11 cellular contexts compared by ENCODE assay signal in the genomic region with DNA sequence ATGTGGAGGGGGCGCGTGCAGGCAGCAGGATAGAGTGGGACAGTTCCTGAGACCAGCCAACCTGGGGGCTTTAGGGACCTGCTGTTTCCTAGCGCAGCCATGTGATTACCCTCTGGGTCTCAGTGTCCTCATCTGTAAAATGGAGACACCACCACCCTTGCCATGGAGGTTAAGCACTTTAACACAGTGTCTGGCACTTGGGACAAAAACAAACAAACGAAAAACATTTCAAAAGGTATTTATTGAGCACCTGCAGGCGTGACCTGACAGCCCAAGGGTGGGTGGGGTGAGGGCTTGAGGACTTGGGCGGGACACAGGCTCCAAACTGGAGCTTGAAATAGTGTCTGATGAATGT. TPM values are rescaled to one million over a fixed set of nuclear protein-coding genes. Genes with fewer than 3 reads are reported as not detected.
DNase-seq lines count a peak whose midpoint lies in the region; ATAC-seq, FAIRE-seq and TF ChIP-seq lines count a peak whose summit lies in the region.
"Had no signal": no experiment of that assay in that cellular context is flagged by ENCODE, and none has a peak within 500 bp of the region (broad histone marks: within the 10 kb centered on the region; RNA-seq: fewer than 3 reads in every experiment).

No MANE protein-coding gene starts in this region.

- no peak overlapping the region; a peak in 1 of 6 replicates for H3K4me3 ChIP-seq in HepG2 (replicated peaks in 1 of 3; ENCODE audit: insufficient read depth in 1 of 3, low read depth in 2 of 3, low read length in 3 of 3)
- H3K4me3 ChIP-seq in right lobe of liver: no peak overlapping the region
- H3K4me3 ChIP-seq in vagina: peak overlapping the region in 1 of 2 donors; percentile 17

- 50% methylated on average over 6 of the region's 6 CpGs for whole genome bisulfite sequencing in HepG2 (ENCODE audit: low lambda C conversion rate)
- whole genome bisulfite sequencing in right lobe of liver (ENCODE audit: insufficient coverage, low coverage, low lambda C conversion rate, missing lambda C conversion rate): 63% methylated on average over 4 of the region's 6 CpGs

- no peak overlapping the region for H2AFZ ChIP-seq in HepG2 (ENCODE audit: low read length)

- no peak overlapping the region for H3K27ac ChIP-seq in HepG2 (ENCODE audit: extremely low read length, insufficient read depth, low read length)
- H3K27ac ChIP-seq in right lobe of liver: no peak overlapping the region
- H3K27ac ChIP-seq in vagina: no peak overlapping the region

- peaks cover 48% of the 10 kb centered on the region for H3K4me1 ChIP-seq in HepG2 (ENCODE audit: insufficient read depth, low read length)
- H3K4me1 ChIP-seq in right lobe of liver: peaks cover 0 to 13% (median 0%) of the 10 kb centered on the region in 4 donors
- H3K4me1 ChIP-seq in vagina: peaks cover 16% of the 10 kb centered on the region

- POLR2A ChIA-PET in HepG2 (lab: Yijun Ruan, JAX) (interaction anchor here (0.6 to 2.9 kb wide), 2 partner anchors 97 to 103 kb away, joined by 3 to 37 read pairs; partner anchors contain the start of gene TMBIM1), WTC11 (lab: Charles Lee) (no interaction called here)

- peak overlapping the region; percentile 98; the same call in 1 of the 2 replicates for H3K4me2 ChIP-seq in HepG2 (ENCODE audit: low read depth, low read length)

- H3K36me3 ChIP-seq in HepG2 (replicated peaks in 1 of 2; ENCODE audit: control insufficient read depth in 1 of 2, insufficient read depth in 2 of 2, low read length in 2 of 2) (no peaks in the 10 kb centered on the region), right lobe of liver (no peaks in the 10 kb centered on the region), vagina (no peaks in the 10 kb centered on the region)

- no peaks in the 10 kb centered on the region; a peak in 1 of 5 replicates for H3K27me3 ChIP-seq in HepG2 (ENCODE audit: control insufficient read depth in 1 of 2, insufficient read depth in 2 of 2, low read length in 2 of 2)
- no peaks in the 10 kb centered on the region for H3K27me3 ChIP-seq in right lobe of liver
- H3K27me3 ChIP-seq in vagina: no peaks in the 10 kb centered on the region

- CTCF ChIA-PET in HepG2 (lab: Yijun Ruan, JAX; ENCODE audit: low intra/inter-chr PET ratio, low total read pairs) (interaction anchor here (1.2 to 2.8 kb wide), 3 partner anchors 94 to 122 kb away, joined by 6 to 36 read pairs (median 7); partner anchors contain the start of gene TMBIM1), WTC11 (lab: Charles Lee) (interaction anchor here (0.7 to 5.1 kb wide), 7 partner anchors 8 to 123 kb away, joined by 3 to 52 read pairs (median 5); partner anchors contain the start of genes AAMP and PNKD)

- no peak overlapping the region for H3K9ac ChIP-seq in HepG2 (ENCODE audit: insufficient read depth, low read depth, low read length)

- TF ChIP-seq EP300 in HepG2 (IDR thresholded peaks at IDR 0.05; ENCODE audit: low read depth in 2 of 2, low read length in 2 of 2): no peak
- no peak for TF ChIP-seq EP300 in HepG2 (CRISPR knock-in tag; IDR thresholded peaks at IDR 0.05; ENCODE audit: borderline replicate concordance)

- no TSS peak for BruUV-seq in HepG2 (replicated peaks; lab: Mats Ljungman, UMichigan)

- H3K79me2 ChIP-seq in HepG2 (ENCODE audit: insufficient read depth, low read length): peaks cover 19% of the 10 kb centered on the region

- no peak for TF ChIP-seq RAD21 in HepG2 (CRISPR knock-in tag; IDR thresholded peaks at IDR 0.05)

- in situ Hi-C loops in HepG2 (cut with HindIII; ENCODE audit: extremely low pct_ligation_motif_present, low pct_unique_long_range_greater_than_20kb): loop anchor here (5.0 kb wide), 1 partner anchor 103 kb away; the partner anchor contains the start of gene TMBIM1

- H3K9me3 Mint-ChIP-seq in WTC11: no peaks in the 10 kb centered on the region
- peaks cover 0 to 3% (median 0%) of the 10 kb centered on the region in 7 donors for H3K9me3 Mint-ChIP-seq in naive B cell

- H3K4me1 Mint-ChIP-seq in WTC11 (peaks cover 29% of the 10 kb centered on the region), naive B cell (peaks cover 35 to 54% (median 54%) of the 10 kb centered on the region in 3 donors)

- peaks cover 41% of the 10 kb centered on the region for H3K27me3 Mint-ChIP-seq in WTC11 (ENCODE audit: low read depth)
- H3K27me3 Mint-ChIP-seq in naive B cell: no peaks in the 10 kb centered on the region

- no peak for FAIRE-seq in HepG2 (lab: Jason Lieb, UNC)

- no peak overlapping the region for H3K27ac Mint-ChIP-seq in WTC11
- peak overlapping the region in 2 of 6 donors; percentile 18 to 19 for H3K27ac Mint-ChIP-seq in naive B cell

- H3K9me3 ChIP-seq in HepG2 (ENCODE audit: low read length) (no peaks in the 10 kb centered on the region), right lobe of liver (no peaks in the 10 kb centered on the region), vagina (no peaks in the 10 kb centered on the region)

- ATAC-seq in HepG2 (no peak), right lobe of liver (no peak), WTC11 (no peak), naive B cell (ENCODE audit: low read depth in 2 of 2) (no peak), GM19023 (IDR thresholded peaks at IDR 0.05; ENCODE audit: unreplicated experiment) (no peak)

- intact Hi-C loops in HepG2 (cut with micrococcal nuclease; ENCODE audit: unreplicated experiment): loop anchor here (5.0 to 10.0 kb wide), 2 partner anchors 172 to 210 kb away; partner anchors contain the start of genes CNOT9 and USP37
- intact Hi-C loops in right lobe of liver (cut with DNase I): loop anchor here in 1 of 2 donors (10.0 kb wide), 1 partner anchor 90 kb away; no protein-coding TSS in a partner anchor
- intact Hi-C loops in vagina (cut with DNase I): loop anchor here (5.0 kb wide), 1 partner anchor 103 kb away; the partner anchor contains the start of gene TMBIM1

- no peak for TF ChIP-seq POLR2A in HepG2 (IDR thresholded peaks at IDR 0.05; ENCODE audit: insufficient read depth in 1 of 2, low read depth in 2 of 2, low read length in 2 of 2)
- TF ChIP-seq POLR2A in right lobe of liver (IDR thresholded peaks at IDR 0.05): no peak
- TF ChIP-seq POLR2A in vagina (IDR thresholded peaks at IDR 0.05): no peak

- DNase-seq in HepG2 (ENCODE audit: low spot score) (no peak), right lobe of liver (no peak), WTC11 (ENCODE audit: low spot score) (no peak), naive B cell (no peak), vagina (ENCODE audit: extremely low spot score in 2 of 2) (no peak), SKM-1 (lab: John Stamatoyannopoulos, UW; ENCODE audit: unreplicated experiment) (no peak), EL (no peak)
- DNase-seq: NCI-H1105 treated with DMSO at 0.1 percent for 48 hours, NCI-H446, SHP77 had no signal

- H3K4me3 Mint-ChIP-seq in WTC11 (peak overlapping the region; percentile 55), naive B cell (peak overlapping the region in 5 of 8 donors; percentile 20 to 92 (median 35))

- H3K36me3 Mint-ChIP-seq in WTC11 (no peaks in the 10 kb centered on the region), naive B cell (no peaks in the 10 kb centered on the region)

- TF ChIP-seq CTCF in HepG2 (CRISPR knock-in tag; IDR thresholded peaks at IDR 0.05): no peak
- TF ChIP-seq CTCF in right lobe of liver (IDR thresholded peaks at IDR 0.05): no peak
- TF ChIP-seq CTCF in WTC11 (IDR thresholded peaks at IDR 0.05): no peak
- TF ChIP-seq CTCF in vagina (IDR thresholded peaks at IDR 0.05): no peak

- H4K20me1 ChIP-seq in HepG2 (ENCODE audit: insufficient read depth, low read length): no peaks in the 10 kb centered on the region

RNA-seq across cellular contexts. Expression of gene CTDSP1, which starts 4.6 kb away (rescaled TPM):
- 78.5 and 91.0 TPM in 2 replicates for total RNA-seq in HepG2 (2016; rRNA removed; fragmentation: Illumina TruSeq; extraction: Trizol)
- 61.6 and 62.5 TPM in 2 replicates for total RNA-seq in HepG2 (2016; cell fraction: cytosol; rRNA removed; fragmentation: Illumina TruSeq; extraction: Trizol; ENCODE audit: low read depth)
- total RNA-seq in HepG2 (2016; cell fraction: insoluble cytoplasmic fraction; rRNA removed; fragmentation: Illumina TruSeq; extraction: Trizol): 72.7 and 92.2 TPM in 2 replicates
- total RNA-seq in HepG2 (2016; cell fraction: membrane; rRNA removed; fragmentation: Illumina TruSeq; extraction: Trizol): 98.7 and 108 TPM in 2 replicates
- 63.4 and 77.8 TPM in 2 replicates for total RNA-seq in HepG2 (2016; cell fraction: nucleus; rRNA removed; fragmentation: Illumina TruSeq; extraction: Trizol)
- polyA plus RNA-seq in HepG2 (2011; rRNA removed): 268 and 270 TPM in 2 replicates
- polyA plus RNA-seq in HepG2 (2011; cell fraction: cytosol; rRNA removed): 216 and 257 TPM in 2 replicates
- polyA plus RNA-seq in HepG2 (2011; cell fraction: nucleus; rRNA removed): 595 and 749 TPM in 2 replicates
- polyA plus RNA-seq in HepG2 (2012): 72.7 and 87.5 TPM in 2 replicates
- polyA plus RNA-seq in HepG2 (2016; cell fraction: cytosol; fragmentation: Illumina TruSeq; extraction: Trizol; ENCODE audit: low read depth): 60.8 and 65.7 TPM in 2 replicates
- 106 and 117 TPM in 2 replicates for polyA plus RNA-seq in HepG2 (2016; cell fraction: insoluble cytoplasmic fraction; fragmentation: Illumina TruSeq; extraction: Trizol; ENCODE audit: low read depth)
- polyA plus RNA-seq in HepG2 (2016; cell fraction: membrane; fragmentation: Illumina TruSeq; extraction: Trizol; ENCODE audit: low read depth): 114 and 123 TPM in 2 replicates
- polyA plus RNA-seq in HepG2 (2016; cell fraction: nucleus; fragmentation: Illumina TruSeq; extraction: Trizol; ENCODE audit: insufficient read depth, low read depth): 131 and 137 TPM in 2 replicates
- 139 and 364 TPM in 2 replicates for polyA minus RNA-seq in HepG2 (2011; rRNA and poly(A)+ RNA removed; ENCODE audit: low replicate concordance)
- polyA minus RNA-seq in HepG2 (2011; cell fraction: cytosol; rRNA and poly(A)+ RNA removed): 88.3 and 92.0 TPM in 2 replicates
- polyA minus RNA-seq in HepG2 (2011; cell fraction: nucleus; rRNA and poly(A)+ RNA removed): 159 and 160 TPM in 2 replicates
- 10 to 100 TPM; 55.1 to 95.9 (median 75.6) TPM for total RNA-seq in right lobe of liver
- total RNA-seq in WTC11 (2021): 25.4 to 27.9 TPM (median 27.4 TPM) in 3 replicates
- 10 to 100 TPM in 5 of 6 donors, 1 to 10 TPM in 1; 10.0 to 13.8 (median 11.9) TPM for polyA plus RNA-seq in naive B cell (ENCODE audit: low read depth in 6 of 6)
- 103 TPM for total RNA-seq in vagina

RNA-seq across cellular contexts. Expression of gene SLC11A1, which starts 13.0 kb away (rescaled TPM):
- total RNA-seq in HepG2 (2016; rRNA removed; fragmentation: Illumina TruSeq; extraction: Trizol) (0.21 and 0.33 TPM in 2 replicates), right lobe of liver (10 to 100 TPM in 3 of 6 experiments, 1 to 10 TPM in 3; 4.2 to 13.2 (median 11.0) TPM), WTC11 (2021) (0.25 to 0.55 TPM (median 0.31 TPM) in 3 replicates), vagina (36.6 TPM)
- total RNA-seq in HepG2 (2016; cell fraction: cytosol; rRNA removed; fragmentation: Illumina TruSeq; extraction: Trizol; ENCODE audit: low read depth): 0.26 and 0.51 TPM in 2 replicates
- total RNA-seq in HepG2 (2016; cell fraction: insoluble cytoplasmic fraction; rRNA removed; fragmentation: Illumina TruSeq; extraction: Trizol): 0.18 and 0.22 TPM in 2 replicates
- total RNA-seq in HepG2 (2016; cell fraction: membrane; rRNA removed; fragmentation: Illumina TruSeq; extraction: Trizol): 0.31 TPM in 2 replicates
- total RNA-seq in HepG2 (2016; cell fraction: nucleus; rRNA removed; fragmentation: Illumina TruSeq; extraction: Trizol): 0.19 and 0.71 TPM in 2 replicates
- polyA plus RNA-seq in HepG2 (2011; rRNA removed) (2.3 and 2.5 TPM in 2 replicates), naive B cell (ENCODE audit: low read depth in 6 of 6) (1 to 10 TPM in 4 of 6 donors, under 1 TPM in 2; 0.82 to 2.4 (median 1.1) TPM)
- polyA plus RNA-seq in HepG2 (2011; cell fraction: cytosol; rRNA removed): 1.1 and 1.2 TPM in 2 replicates
- polyA plus RNA-seq in HepG2 (2011; cell fraction: nucleus; rRNA removed): 11.6 and 19.0 TPM in 2 replicates
- 1.5 and 3.8 TPM in 2 replicates for polyA plus RNA-seq in HepG2 (2012)
- 0.26 and 0.40 TPM in 2 replicates for polyA plus RNA-seq in HepG2 (2016; cell fraction: cytosol; fragmentation: Illumina TruSeq; extraction: Trizol; ENCODE audit: low read depth)
- 0.09 and 0.23 TPM in 2 replicates for polyA plus RNA-seq in HepG2 (2016; cell fraction: insoluble cytoplasmic fraction; fragmentation: Illumina TruSeq; extraction: Trizol; ENCODE audit: low read depth)
- polyA plus RNA-seq in HepG2 (2016; cell fraction: membrane; fragmentation: Illumina TruSeq; extraction: Trizol; ENCODE audit: low read depth): 0.26 and 0.42 TPM in 2 replicates
- 0.23 and 0.79 TPM in 2 replicates for polyA plus RNA-seq in HepG2 (2016; cell fraction: nucleus; fragmentation: Illumina TruSeq; extraction: Trizol; ENCODE audit: insufficient read depth, low read depth)
- polyA minus RNA-seq in HepG2 (2011; rRNA and poly(A)+ RNA removed; ENCODE audit: low replicate concordance): 0.14 and 2.9 TPM in 2 replicates
- polyA minus RNA-seq in HepG2 (2011; cell fraction: cytosol; rRNA and poly(A)+ RNA removed): 0.35 and 1.5 TPM in 2 replicates
- 3.7 and 5.4 TPM in 2 replicates for polyA minus RNA-seq in HepG2 (2011; cell fraction: nucleus; rRNA and poly(A)+ RNA removed)

RNA-seq across cellular contexts. Expression of gene VIL1, which starts 23.9 kb away (rescaled TPM):
- 301 and 337 TPM in 2 replicates for total RNA-seq in HepG2 (2016; rRNA removed; fragmentation: Illumina TruSeq; extraction: Trizol)
- total RNA-seq in HepG2 (2016; cell fraction: cytosol; rRNA removed; fragmentation: Illumina TruSeq; extraction: Trizol; ENCODE audit: low read depth): 59.0 and 67.7 TPM in 2 replicates
- total RNA-seq in HepG2 (2016; cell fraction: insoluble cytoplasmic fraction; rRNA removed; fragmentation: Illumina TruSeq; extraction: Trizol): 281 and 313 TPM in 2 replicates
- 183 and 224 TPM in 2 replicates for total RNA-seq in HepG2 (2016; cell fraction: membrane; rRNA removed; fragmentation: Illumina TruSeq; extraction: Trizol)
- 188 and 190 TPM in 2 replicates for total RNA-seq in HepG2 (2016; cell fraction: nucleus; rRNA removed; fragmentation: Illumina TruSeq; extraction: Trizol)
- polyA plus RNA-seq in HepG2 (2011; rRNA removed): 287 and 352 TPM in 2 replicates
- 169 and 211 TPM in 2 replicates for polyA plus RNA-seq in HepG2 (2011; cell fraction: cytosol; rRNA removed)
- 756 and 778 TPM in 2 replicates for polyA plus RNA-seq in HepG2 (2011; cell fraction: nucleus; rRNA removed)
- polyA plus RNA-seq in HepG2 (2012): 201 and 249 TPM in 2 replicates
- polyA plus RNA-seq in HepG2 (2016; cell fraction: cytosol; fragmentation: Illumina TruSeq; extraction: Trizol; ENCODE audit: low read depth): 85.6 and 100 TPM in 2 replicates
- polyA plus RNA-seq in HepG2 (2016; cell fraction: insoluble cytoplasmic fraction; fragmentation: Illumina TruSeq; extraction: Trizol; ENCODE audit: low read depth): 215 and 265 TPM in 2 replicates
- polyA plus RNA-seq in HepG2 (2016; cell fraction: membrane; fragmentation: Illumina TruSeq; extraction: Trizol; ENCODE audit: low read depth): 117 and 144 TPM in 2 replicates
- 336 and 399 TPM in 2 replicates for polyA plus RNA-seq in HepG2 (2016; cell fraction: nucleus; fragmentation: Illumina TruSeq; extraction: Trizol; ENCODE audit: insufficient read depth, low read depth)
- 0.19 and 699 TPM in 2 replicates for polyA minus RNA-seq in HepG2 (2011; rRNA and poly(A)+ RNA removed; ENCODE audit: low replicate concordance)
- polyA minus RNA-seq in HepG2 (2011; cell fraction: cytosol; rRNA and poly(A)+ RNA removed): 138 and 156 TPM in 2 replicates
- 112 and 120 TPM in 2 replicates for polyA minus RNA-seq in HepG2 (2011; cell fraction: nucleus; rRNA and poly(A)+ RNA removed)
- total RNA-seq in right lobe of liver: 100 to 1,000 TPM in 1 of 6 experiments, 10 to 100 TPM in 2, 1 to 10 TPM in 3; 2.1 to 118 (median 19.1) TPM
- 2.9 to 3.8 TPM (median 3.0 TPM) in 3 replicates for total RNA-seq in WTC11 (2021)
- under 1 TPM; 0.06 to 0.43 (median 0.23) TPM for polyA plus RNA-seq in naive B cell (ENCODE audit: low read depth in 6 of 6)
- not detected for total RNA-seq in vagina

RNA-seq across cellular contexts. Expression of gene CATIP, which starts 38.4 kb away (rescaled TPM):
- 0.22 TPM in 1 of 2 replicates, not detected in the other for total RNA-seq in HepG2 (2016; rRNA removed; fragmentation: Illumina TruSeq; extraction: Trizol)
- 0.35 TPM in 1 of 2 replicates, not detected in the other for total RNA-seq in HepG2 (2016; cell fraction: cytosol; rRNA removed; fragmentation: Illumina TruSeq; extraction: Trizol; ENCODE audit: low read depth)
- total RNA-seq in HepG2 (2016; cell fraction: insoluble cytoplasmic fraction; rRNA removed; fragmentation: Illumina TruSeq; extraction: Trizol): 0.15 TPM in 1 of 2 replicates, not detected in the other
- total RNA-seq in HepG2 (2016; cell fraction: membrane; rRNA removed; fragmentation: Illumina TruSeq; extraction: Trizol): 0.38 and 0.49 TPM in 2 replicates
- total RNA-seq in HepG2 (2016; cell fraction: nucleus; rRNA removed; fragmentation: Illumina TruSeq; extraction: Trizol): not detected in 2 replicates
- polyA plus RNA-seq in HepG2 (2011; rRNA removed): 0.07 and 0.09 TPM in 2 replicates
- polyA plus RNA-seq in HepG2 (2011; cell fraction: cytosol; rRNA removed): 0.09 and 0.15 TPM in 2 replicates
- polyA plus RNA-seq in HepG2 (2011; cell fraction: nucleus; rRNA removed): 0.48 and 0.87 TPM in 2 replicates
- 0.15 TPM in 1 of 2 replicates, not detected in the other for polyA plus RNA-seq in HepG2 (2012)
- polyA plus RNA-seq in HepG2 (2016; cell fraction: cytosol; fragmentation: Illumina TruSeq; extraction: Trizol; ENCODE audit: low read depth): not detected in 2 replicates
- polyA plus RNA-seq in HepG2 (2016; cell fraction: insoluble cytoplasmic fraction; fragmentation: Illumina TruSeq; extraction: Trizol; ENCODE audit: low read depth): not detected in 2 replicates
- polyA plus RNA-seq in HepG2 (2016; cell fraction: membrane; fragmentation: Illumina TruSeq; extraction: Trizol; ENCODE audit: low read depth): not detected in 2 replicates
- not detected in 2 replicates for polyA plus RNA-seq in HepG2 (2016; cell fraction: nucleus; fragmentation: Illumina TruSeq; extraction: Trizol; ENCODE audit: insufficient read depth, low read depth)
- polyA minus RNA-seq in HepG2 (2011; rRNA and poly(A)+ RNA removed; ENCODE audit: low replicate concordance): 0.36 TPM in 1 of 2 replicates, not detected in the other
- polyA minus RNA-seq in HepG2 (2011; cell fraction: cytosol; rRNA and poly(A)+ RNA removed): not detected in 2 replicates
- 1.4 TPM in 1 of 2 replicates, not detected in the other for polyA minus RNA-seq in HepG2 (2011; cell fraction: nucleus; rRNA and poly(A)+ RNA removed)
- total RNA-seq in right lobe of liver: not detected
- total RNA-seq in WTC11 (2021): 0.25 to 0.26 TPM in 2 of 3 replicates, not detected in the other
- under 1 TPM in 1 of 6 donors, not detected in 5; 0.23 TPM for polyA plus RNA-seq in naive B cell (ENCODE audit: low read depth in 6 of 6)
- total RNA-seq in vagina: not detected
